In genomic region chr12:54033980-54034783, GRCh38 we compare ENCODE assay signal across 7 cellular contexts. TPM values are rescaled to one million over a fixed set of nuclear protein-coding genes. Genes with fewer than 3 reads are reported as not detected.
DNase-seq lines count a peak whose midpoint lies in the region; ATAC-seq, FAIRE-seq and TF ChIP-seq lines count a peak whose summit lies in the region.
"Had no signal": no experiment of that assay in that cellular context is flagged by ENCODE, and none has a peak within 500 bp of the region (broad histone marks: within the 10 kb centered on the region; RNA-seq: fewer than 3 reads in every experiment).

No MANE protein-coding gene starts in this region.

- H3K27ac ChIP-seq in GM12878 (ENCODE audit: control insufficient read depth, insufficient read depth) (no peak overlapping the region), osteoblast (ENCODE audit: low read depth, low read length) (no peak overlapping the region)

- H3K4me1 ChIP-seq in GM12878 (ENCODE audit: control insufficient read depth, insufficient read depth, low read length) = peaks cover 9% of the 10 kb centered on the region; the same call in 1 of the 2 replicates
- H3K4me1 ChIP-seq in osteoblast (ENCODE audit: insufficient read depth, low read length) = peaks cover 29% of the 10 kb centered on the region

- SMC1A ChIA-PET in GM12878 (lab: Charles Lee; ENCODE audit: uncharacterized antibody, unreplicated experiment) = interaction anchor here (0.6 to 5.5 kb wide), 4 partner anchors 20 to 157 kb away, joined by 3 to 126 read pairs (median 22); partner anchors contain the start of genes HOXC4 and SMUG1

- no peak for TF ChIP-seq EP300 in GM12878 (IDR thresholded peaks at IDR 0.05; ENCODE audit: borderline replicate concordance in 1 of 2, control insufficient read depth in 1 of 2, low read depth in 2 of 2, low read length in 2 of 2)

- H3K79me2 ChIP-seq in GM12878 (ENCODE audit: control insufficient read depth, insufficient read depth, low read length) (no peaks in the 10 kb centered on the region), osteoblast (ENCODE audit: insufficient read depth, low read length) (peaks cover 36% of the 10 kb centered on the region)

- no peak for TF ChIP-seq POLR2A in GM12878 (IDR thresholded peaks at IDR 0.05; ENCODE audit: low read depth, low read length)

- no peak for FAIRE-seq in GM12878 (lab: Jason Lieb, UNC)

- H2AFZ ChIP-seq in GM12878 (ENCODE audit: control insufficient read depth, low read depth, low read length) (no peak overlapping the region), osteoblast (ENCODE audit: low read length) (no peak overlapping the region)

- H3K9ac ChIP-seq in GM12878 (ENCODE audit: control insufficient read depth, insufficient read depth, low read length) = no peak overlapping the region

- 13% methylated on average over 37 of the region's 57 CpGs for WGBS in GM12878 (ENCODE audit: insufficient coverage, insufficient replicate concordance, low lambda C conversion rate, missing lambda C conversion rate)

- intact Hi-C loops in GM12878 (cut with micrococcal nuclease; ENCODE audit: unreplicated experiment) = loop anchor here (2.0 kb wide), 2 partner anchors 101 to 167 kb away; no protein-coding TSS in a partner anchor

- H3K9me3 ChIP-seq in GM12878 (replicated peaks; ENCODE audit: control insufficient read depth, insufficient read depth, low read length) (no peaks in the 10 kb centered on the region), osteoblast (ENCODE audit: low read depth, low read length) (no peaks in the 10 kb centered on the region)

- RAD21 ChIA-PET in GM12878 (lab: Charles Lee; ENCODE audit: unreplicated experiment) = interaction anchor here (1.0 to 12.6 kb wide), 5 partner anchors 10 to 167 kb away, joined by 3 to 222 read pairs (median 10); partner anchors contain the start of gene SMUG1

- H3K36me3 ChIP-seq in H7 (replicated peaks; ENCODE audit: control insufficient read depth, insufficient read depth, low read length) = no peaks in the 10 kb centered on the region
- H3K36me3 ChIP-seq in GM12878 (ENCODE audit: control insufficient read depth in 2 of 2, insufficient read depth in 2 of 2, low read length in 1 of 2) = no peaks in the 10 kb centered on the region
- H3K36me3 ChIP-seq in osteoblast (ENCODE audit: insufficient read depth, low read length) = peaks cover 5% of the 10 kb centered on the region

- H4K20me1 ChIP-seq in GM12878 (ENCODE audit: control insufficient read depth, insufficient read depth) = no peaks in the 10 kb centered on the region
- H4K20me1 ChIP-seq in osteoblast (ENCODE audit: insufficient read depth, low read length) = peaks cover 50% of the 10 kb centered on the region

- TF ChIP-seq RAD21 in GM12878 (IDR thresholded peaks at IDR 0.05; ENCODE audit: insufficient read depth, low read depth, low read length) = no peak

- POLR2A ChIA-PET in GM12878 (lab: Charles Lee) = no interaction called here

- H3K4me2 ChIP-seq in GM12878 (ENCODE audit: control insufficient read depth, insufficient read depth) (peak overlapping the region; percentile 13; the same call in 1 of the 2 replicates), osteoblast (ENCODE audit: insufficient read depth, low read length) (peak overlapping the region; percentile 88)

- H3K27me3 ChIP-seq in H7 (ENCODE audit: control insufficient read depth, insufficient read depth, low read length) = peaks cover 99% of the 10 kb centered on the region
- H3K27me3 ChIP-seq in GM12878 (replicated peaks in 1 of 2; ENCODE audit: control insufficient read depth in 2 of 2, insufficient read depth in 2 of 2, low read length in 1 of 2) = peaks cover 3 to 32% of the 10 kb centered on the region in 2 experiments
- H3K27me3 ChIP-seq in osteoblast (ENCODE audit: insufficient read depth, low read length) = no peaks in the 10 kb centered on the region

- peak; percentile 49 for ATAC-seq in GM12878
- no peak for ATAC-seq in HG02885 (IDR thresholded peaks at IDR 0.05; ENCODE audit: poor library complexity, unreplicated experiment)
- no peak for ATAC-seq in GM21786 (IDR thresholded peaks at IDR 0.05; ENCODE audit: unreplicated experiment)

- no peak overlapping the region for H3K4me3 ChIP-seq in H7 (ENCODE audit: insufficient read depth, low read depth, low read length)
- peak overlapping the region; percentile 61 for H3K4me3 ChIP-seq in GM12878
- H3K4me3 ChIP-seq in osteoblast (ENCODE audit: insufficient read depth, low read length) = peak overlapping the region; percentile 74

- in situ Hi-C loops in GM12878 (cut with MboI) = no loop called here

- BruUV-seq in GM12878 (replicated peaks; lab: Mats Ljungman, UMichigan) = no TSS peak

- peak; percentile 85 for DNase-seq in H7
- no peak for DNase-seq in GM12878 (ENCODE audit: low read depth, low spot score)
- peak; percentile 95 for DNase-seq in osteoblast (ENCODE audit: insufficient read length, low spot score, missing footprints)
- no peak for DNase-seq in DMS79 (lab: John Stamatoyannopoulos, UW)

- TF ChIP-seq CTCF in GM12878 (IDR thresholded peaks at IDR 0.05 in 2 of 3, conservative IDR thresholded peaks at IDR 0.05 in 1 of 3; ENCODE audit: control insufficient read depth in 2 of 3, extremely low read depth in 1 of 3, insufficient read depth in 1 of 3, low read depth in 3 of 3, low read length in 3 of 3) (no peak), osteoblast (IDR thresholded peaks at IDR 0.05; ENCODE audit: extremely low read depth, low read depth, low read length) (no peak)

- CTCF ChIA-PET in GM12878 (lab: Yijun Ruan, JAX) = interaction anchor here (1.0 to 7.9 kb wide), 6 partner anchors 10 to 181 kb away, joined by 4 to 86 read pairs (median 8); partner anchors contain the start of genes HOXC4 and HOXC8

RNA-seq across cellular contexts. Expression of gene HOXC5, which starts 1.3 kb away (rescaled TPM):
- total RNA-seq in H7 (2014; rRNA removed; shearing (Covaris generic)) = not detected in 2 replicates
- not detected in 2 replicates for total RNA-seq in GM12878 (2013; cell fraction: nucleolus; rRNA removed)
- total RNA-seq in GM12878 (2014; rRNA removed) (not detected in 2 replicates), GM12878 (2014; rRNA removed; fragmentation: Illumina TruSeq; extraction: Trizol) (not detected in 2 replicates), GM12878 (2021) (not detected in 2 replicates), osteoblast (1.8 and 2.1 TPM in 2 replicates)
- not detected for polyA plus RNA-seq in GM12878 (2011; ENCODE audit: low read depth)
- polyA plus RNA-seq in GM12878 (2011; rRNA removed) (0.11 TPM in 1 of 2 replicates, not detected in the other), GM12878 (2014; fragmentation: Illumina TruSeq; extraction: Trizol) (not detected in 2 replicates), GM12878 (2014; fragmentation: Nextera tagmentation; extraction: Ambion mirVana) (not detected), GM12878 (2014; rRNA removed) (not detected in 2 replicates), GM12878 (2016; fragmentation: Nextera tagmentation; extraction: Ambion mirVana) (not detected)
- 0.25 and 0.28 TPM in 2 replicates for polyA plus RNA-seq in GM12878 (2011; cell fraction: cytosol; rRNA removed)
- 0.09 and 0.12 TPM in 2 replicates for polyA plus RNA-seq in GM12878 (2011; cell fraction: nucleus; rRNA removed)
- polyA plus RNA-seq in GM12878 (2012) = not detected in 2 replicates
- not detected in 2 replicates for polyA minus RNA-seq in GM12878 (2011; rRNA and poly(A)+ RNA removed)
- not detected in 2 replicates for polyA minus RNA-seq in GM12878 (2011; cell fraction: cytosol; rRNA and poly(A)+ RNA removed)
- not detected in 2 replicates for polyA minus RNA-seq in GM12878 (2011; cell fraction: nucleus; rRNA and poly(A)+ RNA removed)
- total RNA-seq: pulmonary artery endothelial cell had no signal

RNA-seq across cellular contexts. Expression of gene HOXC6, which starts 5.9 kb away (rescaled TPM):
- not detected in 2 replicates for total RNA-seq in H7 (2014; rRNA removed; shearing (Covaris generic))
- 0.35 TPM in 1 of 2 replicates, not detected in the other for total RNA-seq in GM12878 (2013; cell fraction: nucleolus; rRNA removed)
- total RNA-seq in GM12878 (2014; rRNA removed) = not detected in 2 replicates
- total RNA-seq in GM12878 (2014; rRNA removed; fragmentation: Illumina TruSeq; extraction: Trizol) = 0.09 TPM in 1 of 2 replicates, not detected in the other
- 0.27 and 0.38 TPM in 2 replicates for total RNA-seq in GM12878 (2021)
- not detected for polyA plus RNA-seq in GM12878 (2011; ENCODE audit: low read depth)
- 0.42 and 0.52 TPM in 2 replicates for polyA plus RNA-seq in GM12878 (2011; rRNA removed)
- 0.60 and 0.65 TPM in 2 replicates for polyA plus RNA-seq in GM12878 (2011; cell fraction: cytosol; rRNA removed)
- polyA plus RNA-seq in GM12878 (2011; cell fraction: nucleus; rRNA removed) = 0.57 and 0.76 TPM in 2 replicates
- 0.34 and 0.39 TPM in 2 replicates for polyA plus RNA-seq in GM12878 (2012)
- 0.06 TPM in 1 of 2 replicates, not detected in the other for polyA plus RNA-seq in GM12878 (2014; fragmentation: Illumina TruSeq; extraction: Trizol)
- polyA plus RNA-seq in GM12878 (2014; fragmentation: Nextera tagmentation; extraction: Ambion mirVana) = under 1 TPM in 1 of 2 experiments, not detected in 1; 0.02 TPM
- polyA plus RNA-seq in GM12878 (2014; rRNA removed) = 0.55 TPM in 1 of 2 replicates, not detected in the other
- polyA plus RNA-seq in GM12878 (2016; fragmentation: Nextera tagmentation; extraction: Ambion mirVana) = under 1 TPM in 1 of 2 experiments, not detected in 1; 0.54 TPM
- 0.31 and 0.73 TPM in 2 replicates for polyA minus RNA-seq in GM12878 (2011; rRNA and poly(A)+ RNA removed)
- polyA minus RNA-seq in GM12878 (2011; cell fraction: cytosol; rRNA and poly(A)+ RNA removed) = 0.52 TPM in 1 of 2 replicates, not detected in the other
- polyA minus RNA-seq in GM12878 (2011; cell fraction: nucleus; rRNA and poly(A)+ RNA removed) = 0.36 and 0.48 TPM in 2 replicates
- total RNA-seq in osteoblast = 5.6 and 7.2 TPM in 2 replicates
- total RNA-seq: pulmonary artery endothelial cell had no signal

RNA-seq across cellular contexts. Expression of gene HOXC4, which starts 19.5 kb away (rescaled TPM):
- not detected in 2 replicates for total RNA-seq in H7 (2014; rRNA removed; shearing (Covaris generic))
- total RNA-seq in GM12878 (2013; cell fraction: nucleolus; rRNA removed) = 1.8 and 3.0 TPM in 2 replicates
- total RNA-seq in GM12878 (2014; rRNA removed) = 4.7 and 5.1 TPM in 2 replicates
- 3.6 and 3.8 TPM in 2 replicates for total RNA-seq in GM12878 (2014; rRNA removed; fragmentation: Illumina TruSeq; extraction: Trizol)
- total RNA-seq in GM12878 (2021) = 11.1 and 11.4 TPM in 2 replicates
- 2.1 TPM for polyA plus RNA-seq in GM12878 (2011; ENCODE audit: low read depth)
- polyA plus RNA-seq in GM12878 (2011; rRNA removed) = 4.9 and 5.2 TPM in 2 replicates
- polyA plus RNA-seq in GM12878 (2011; cell fraction: cytosol; rRNA removed) = 4.6 and 4.7 TPM in 2 replicates
- polyA plus RNA-seq in GM12878 (2011; cell fraction: nucleus; rRNA removed) = 10.1 and 15.5 TPM in 2 replicates
- polyA plus RNA-seq in GM12878 (2012) = 7.9 and 11.9 TPM in 2 replicates
- polyA plus RNA-seq in GM12878 (2014; fragmentation: Illumina TruSeq; extraction: Trizol) = 5.8 and 6.3 TPM in 2 replicates
- 1 to 10 TPM; 1.0 to 1.8 TPM for polyA plus RNA-seq in GM12878 (2014; fragmentation: Nextera tagmentation; extraction: Ambion mirVana)
- 7.7 and 10.3 TPM in 2 replicates for polyA plus RNA-seq in GM12878 (2014; rRNA removed)
- 1 to 10 TPM; 1.1 to 1.5 TPM for polyA plus RNA-seq in GM12878 (2016; fragmentation: Nextera tagmentation; extraction: Ambion mirVana)
- 0.37 and 1.8 TPM in 2 replicates for polyA minus RNA-seq in GM12878 (2011; rRNA and poly(A)+ RNA removed)
- 0.94 and 1.0 TPM in 2 replicates for polyA minus RNA-seq in GM12878 (2011; cell fraction: cytosol; rRNA and poly(A)+ RNA removed)
- polyA minus RNA-seq in GM12878 (2011; cell fraction: nucleus; rRNA and poly(A)+ RNA removed) = 1.6 and 2.5 TPM in 2 replicates
- total RNA-seq in osteoblast = 3.3 and 4.1 TPM in 2 replicates
- total RNA-seq: pulmonary artery endothelial cell had no signal

RNA-seq across cellular contexts. Expression of gene HOXC8, which starts 25.4 kb away (rescaled TPM):
- total RNA-seq in H7 (2014; rRNA removed; shearing (Covaris generic)) = not detected in 2 replicates
- not detected in 2 replicates for total RNA-seq in GM12878 (2013; cell fraction: nucleolus; rRNA removed)
- total RNA-seq in GM12878 (2014; rRNA removed) (not detected in 2 replicates), GM12878 (2014; rRNA removed; fragmentation: Illumina TruSeq; extraction: Trizol) (not detected in 2 replicates), GM12878 (2021) (not detected in 2 replicates), osteoblast (3.2 and 5.1 TPM in 2 replicates)
- not detected for polyA plus RNA-seq in GM12878 (2011; ENCODE audit: low read depth)
- polyA plus RNA-seq in GM12878 (2011; rRNA removed) (not detected in 2 replicates), GM12878 (2014; fragmentation: Illumina TruSeq; extraction: Trizol) (not detected in 2 replicates), GM12878 (2014; fragmentation: Nextera tagmentation; extraction: Ambion mirVana) (not detected), GM12878 (2014; rRNA removed) (not detected in 2 replicates), GM12878 (2016; fragmentation: Nextera tagmentation; extraction: Ambion mirVana) (not detected)
- polyA plus RNA-seq in GM12878 (2011; cell fraction: cytosol; rRNA removed) = not detected in 2 replicates
- polyA plus RNA-seq in GM12878 (2011; cell fraction: nucleus; rRNA removed) = not detected in 2 replicates
- not detected in 2 replicates for polyA plus RNA-seq in GM12878 (2012)
- polyA minus RNA-seq in GM12878 (2011; rRNA and poly(A)+ RNA removed) = 0.10 TPM in 1 of 2 replicates, not detected in the other
- polyA minus RNA-seq in GM12878 (2011; cell fraction: cytosol; rRNA and poly(A)+ RNA removed) = not detected in 2 replicates
- polyA minus RNA-seq in GM12878 (2011; cell fraction: nucleus; rRNA and poly(A)+ RNA removed) = not detected in 2 replicates
- total RNA-seq: pulmonary artery endothelial cell had no signal

RNA-seq across cellular contexts. Expression of gene HOXC9, which starts 34.2 kb away (rescaled TPM):
- not detected in 2 replicates for total RNA-seq in H7 (2014; rRNA removed; shearing (Covaris generic))
- total RNA-seq in GM12878 (2013; cell fraction: nucleolus; rRNA removed) = 0.69 TPM in 1 of 2 replicates, not detected in the other
- total RNA-seq in GM12878 (2014; rRNA removed) = not detected in 2 replicates
- not detected in 2 replicates for total RNA-seq in GM12878 (2014; rRNA removed; fragmentation: Illumina TruSeq; extraction: Trizol)
- not detected in 2 replicates for total RNA-seq in GM12878 (2021)
- not detected for polyA plus RNA-seq in GM12878 (2011; ENCODE audit: low read depth)
- not detected in 2 replicates for polyA plus RNA-seq in GM12878 (2011; rRNA removed)
- not detected in 2 replicates for polyA plus RNA-seq in GM12878 (2011; cell fraction: cytosol; rRNA removed)
- polyA plus RNA-seq in GM12878 (2011; cell fraction: nucleus; rRNA removed) = 0.09 TPM in 1 of 2 replicates, not detected in the other
- polyA plus RNA-seq in GM12878 (2012) = 0.07 TPM in 1 of 2 replicates, not detected in the other
- not detected in 2 replicates for polyA plus RNA-seq in GM12878 (2014; fragmentation: Illumina TruSeq; extraction: Trizol)
- polyA plus RNA-seq in GM12878 (2014; fragmentation: Nextera tagmentation; extraction: Ambion mirVana) = not detected
- not detected in 2 replicates for polyA plus RNA-seq in GM12878 (2014; rRNA removed)
- polyA plus RNA-seq in GM12878 (2016; fragmentation: Nextera tagmentation; extraction: Ambion mirVana) = not detected
- not detected in 2 replicates for polyA minus RNA-seq in GM12878 (2011; rRNA and poly(A)+ RNA removed)
- polyA minus RNA-seq in GM12878 (2011; cell fraction: cytosol; rRNA and poly(A)+ RNA removed) = not detected in 2 replicates
- not detected in 2 replicates for polyA minus RNA-seq in GM12878 (2011; cell fraction: nucleus; rRNA and poly(A)+ RNA removed)
- 8.3 and 11.6 TPM in 2 replicates for total RNA-seq in osteoblast
- total RNA-seq: pulmonary artery endothelial cell had no signal

Comparison
In these comparisons a context has a peak if more than half of its experiments do, and no peak if none do; other contexts are left out.
1. DNase-seq: peak in H7 (single experiment) and osteoblast (single experiment); none in GM12878 (single experiment) and DMS79 (single experiment).